Comparison of ENCODE assay signal across 16 cellular contexts in the genomic region with DNA sequence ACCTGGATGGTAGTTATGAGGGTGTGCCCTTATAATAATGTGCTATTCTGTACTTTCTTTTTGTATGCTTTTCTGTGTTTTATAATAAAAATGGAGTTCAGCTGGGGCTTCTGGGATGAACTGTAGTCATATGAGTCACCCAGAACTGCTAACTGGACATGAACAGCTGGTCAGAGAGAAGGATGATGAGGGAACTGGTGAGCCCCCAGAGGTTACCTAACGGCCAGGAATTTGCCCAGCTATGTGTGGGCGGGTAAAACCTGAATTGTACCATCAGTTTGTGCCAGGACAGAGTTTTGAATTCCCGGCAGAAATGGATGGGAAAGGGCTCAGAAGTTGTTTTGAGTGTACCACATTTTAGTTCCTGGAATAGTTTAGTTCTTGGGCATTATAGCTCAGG.
A peak's percentile ranks its signal among the peaks of the same experiment; 100 is the strongest.
DNase-seq lines count a peak whose midpoint lies in the region; ATAC-seq and TF ChIP-seq lines count a peak whose summit lies in the region.
"Had no signal": no experiment of that assay in that cellular context is flagged by ENCODE, and none has a peak within 500 bp of the region (broad histone marks: within the 10 kb centered on the region; RNA-seq: fewer than 3 reads in every experiment).

No MANE protein-coding gene starts in this region.

- no peak overlapping the region for H3K27ac Mint-ChIP-seq in immature natural killer cell

- peaks cover 3 to 10% (median 4%) of the 10 kb centered on the region in 3 donors for H3K27me3 Mint-ChIP-seq in immature natural killer cell (ENCODE audit: low read depth in 3 of 3)
- H3K27me3 Mint-ChIP-seq: brain had no signal

- H3K9me3 Mint-ChIP-seq in immature natural killer cell, result no peaks in the 10 kb centered on the region

- no peak for TF ChIP-seq CTCF in gastrocnemius medialis (IDR thresholded peaks at IDR 0.05 in 4 of 5, conservative IDR thresholded peaks at IDR 0.05 in 1 of 5)

- ATAC-seq in gastrocnemius medialis (peak in 1 of 2 donors; percentile 39), HG03159 (IDR thresholded peaks at IDR 0.05; ENCODE audit: unreplicated experiment) (no peak)

- H3K36me3 ChIP-seq in gastrocnemius medialis, result no peaks in the 10 kb centered on the region

- no peak overlapping the region for H3K4me3 Mint-ChIP-seq in immature natural killer cell
- H3K4me3 Mint-ChIP-seq: brain had no signal

- peak overlapping the region; percentile 24 to 41 (median 30) for H3K27ac ChIP-seq in gastrocnemius medialis
- H3K27ac ChIP-seq: C4-2B, parathyroid adenoma had no signal

- TF ChIP-seq POLR2A in gastrocnemius medialis (IDR thresholded peaks at IDR 0.05), result no peak

- no peaks in the 10 kb centered on the region for H3K4me1 Mint-ChIP-seq in immature natural killer cell

- in situ Hi-C loops in gastrocnemius medialis (cut with MboI; ENCODE audit: low sequenced_read_pairs in 4 of 4), result no loop called here

- no peak overlapping the region for H3K4me3 ChIP-seq in gastrocnemius medialis

- H3K9me3 ChIP-seq in gastrocnemius medialis, result no peaks in the 10 kb centered on the region

- H3K27me3 ChIP-seq in gastrocnemius medialis, result no peaks in the 10 kb centered on the region

- peak; percentile 22 for DNase-seq in GM03348 (ENCODE audit: low spot score)
- peak; percentile 72 for DNase-seq in RPMI7951 (ENCODE audit: low read depth)
- peak; percentile 48 for DNase-seq in fibroblast of peridontal ligament (ENCODE audit: extremely low read depth)
- DNase-seq in gastrocnemius medialis, result no peak
- no peak for DNase-seq in posterior vena cava (ENCODE audit: low spot score)
- no peak for DNase-seq in NCI-H1048 (lab: John Stamatoyannopoulos, UW)
- DNase-seq in immature natural killer cell, result no peak
- DNase-seq: activated CD8-positive, alpha-beta memory T cell treated with anti-CD3 and anti-CD28 coated beads for 24 hours; activated effector memory CD4-positive, alpha-beta T cell treated with anti-CD3 and anti-CD28 coated beads, Interleukin-2, amount 50 U/mL, for 16 hours; effector CD4-positive, alpha-beta T cell; midbrain; NCI-H345 had no signal

- H3K36me3 Mint-ChIP-seq in immature natural killer cell, result no peaks in the 10 kb centered on the region
- H3K36me3 Mint-ChIP-seq: brain had no signal

- intact Hi-C loops in gastrocnemius medialis (cut with DNase I; ENCODE audit: low total_unique reads), result loop anchor here (5.0 to 10.0 kb wide), 3 partner anchors 55 to 302 kb away; a partner anchor contains a TSS
- intact Hi-C loops in posterior vena cava (cut with DNase I), result no loop called here

- peaks cover 0 to 5% of the 10 kb centered on the region in 2 donors for H3K4me1 ChIP-seq in gastrocnemius medialis
- H3K4me1 ChIP-seq: parathyroid adenoma had no signal

Comparison
In these comparisons a context has a peak if more than half of its experiments do, and no peak if none do; other contexts are left out.
1. DNase-seq: peak in GM03348 (single experiment), RPMI7951 (single experiment) and fibroblast of peridontal ligament (single experiment); none in gastrocnemius medialis (0 of 2), posterior vena cava (single experiment), NCI-H1048 (single experiment) and immature natural killer cell (0 of 3).